In the genomic region with DNA sequence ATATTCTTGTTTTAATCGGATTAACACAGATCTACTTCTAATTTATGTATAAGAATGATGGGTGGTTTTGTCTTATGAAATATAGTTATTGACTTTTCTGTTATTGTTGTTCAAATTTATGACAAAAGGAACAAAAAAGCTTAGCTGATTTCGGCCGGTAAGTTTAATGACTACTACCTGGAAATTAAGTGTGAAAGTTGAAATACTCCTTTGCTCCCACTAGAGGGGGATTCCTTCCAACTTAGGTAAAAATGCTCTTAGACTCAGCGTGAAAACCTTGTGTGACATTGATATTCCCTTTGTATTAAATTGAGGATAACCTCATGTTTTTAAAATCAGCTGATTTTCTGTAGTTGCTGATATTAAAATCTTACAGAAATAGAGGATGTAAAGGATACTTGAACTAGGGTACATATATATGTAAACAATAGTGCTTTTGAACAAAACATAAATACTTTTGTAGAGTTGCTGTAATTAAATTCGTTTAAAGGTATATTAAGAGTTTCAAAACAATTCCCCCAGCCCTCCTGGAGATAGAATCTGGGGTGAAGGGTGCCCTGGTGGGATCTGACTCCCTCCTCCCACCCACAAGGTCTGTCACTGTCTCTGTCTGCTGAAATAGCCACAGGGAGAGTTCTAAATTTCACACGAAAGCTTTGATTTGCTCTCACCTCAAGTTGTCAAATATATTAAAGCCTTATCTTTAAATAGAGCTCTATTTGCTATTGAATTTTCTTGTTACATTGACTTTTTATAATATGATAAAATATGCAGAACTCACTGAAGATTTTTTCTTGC, we compare ENCODE assay signal across 8 cellular contexts.
DNase-seq lines count a peak whose midpoint lies in the region; ATAC-seq, FAIRE-seq and TF ChIP-seq lines count a peak whose summit lies in the region.

No MANE protein-coding gene starts in this region.

- in situ Hi-C loops in GM23248 (cut with MboI) = loop anchor here (10.0 kb wide), 1 partner anchor 250 kb away; no protein-coding TSS in a partner anchor

- H3K9ac ChIP-seq in GM23248 (peak overlapping the region; percentile 83), kidney (ENCODE audit: low read length in 2 of 2) (peak overlapping the region in 1 of 2 donors; percentile 41)

- no peaks in the 10 kb centered on the region for H3K9me2 ChIP-seq in GM23248 (ENCODE audit: insufficient read depth)

- intact Hi-C loops in kidney (cut with DNase I) = no loop called here

- H3K4me3 ChIP-seq in GM23248 = peak overlapping the region; percentile 81
- no peak overlapping the region for H3K4me3 ChIP-seq in kidney (ENCODE audit: low read length in 2 of 2)
- H3K4me3 ChIP-seq in thoracic aorta = no peak overlapping the region

- peak; percentile 93 for FAIRE-seq in kidney (lab: Jason Lieb, UNC)

- WGBS in GM23248 (ENCODE audit: low coverage in 1 of 2, low lambda C conversion rate in 2 of 2, missing lambda C conversion rate in 2 of 2), 2 experiments = 34 to 39% methylated on average over 6 of the region's 6 CpGs

- H3K9me3 ChIP-seq in GM23248 (ENCODE audit: low read depth) (no peaks in the 10 kb centered on the region), kidney (ENCODE audit: control insufficient read depth in 1 of 2, low read length in 2 of 2) (no peaks in the 10 kb centered on the region), thoracic aorta (no peaks in the 10 kb centered on the region)

- H3K36me3 ChIP-seq in GM23248 (ENCODE audit: low read depth) (no peaks in the 10 kb centered on the region), kidney (ENCODE audit: control insufficient read depth in 1 of 2, insufficient read depth in 2 of 2, low read length in 2 of 2) (no peaks in the 10 kb centered on the region), thoracic aorta (no peaks in the 10 kb centered on the region)

- no peaks in the 10 kb centered on the region for H4K20me1 ChIP-seq in GM23248 (ENCODE audit: insufficient read depth)

- H3K79me2 ChIP-seq in GM23248 (ENCODE audit: insufficient read depth) = peaks cover 93% of the 10 kb centered on the region

- H3K4me2 ChIP-seq in GM23248 (ENCODE audit: unreplicated experiment) = peak overlapping the region; percentile 96

- TF ChIP-seq CTCF in C4-2B (conservative IDR thresholded peaks at IDR 0.05) = peak; percentile 73
- TF ChIP-seq CTCF in kidney (IDR thresholded peaks at IDR 0.05; ENCODE audit: borderline replicate concordance, extremely low read depth, insufficient read depth) = peak; percentile 58
- peak; percentile 62 for TF ChIP-seq CTCF in thoracic aorta (IDR thresholded peaks at IDR 0.05)

- peaks cover 41% of the 10 kb centered on the region for H3K4me1 ChIP-seq in GM23248 (ENCODE audit: insufficient read depth)
- H3K4me1 ChIP-seq in kidney (ENCODE audit: control insufficient read depth in 1 of 2, insufficient read depth in 1 of 2, low read depth in 1 of 2, low read length in 2 of 2) = peaks cover 16 to 32% of the 10 kb centered on the region in 2 donors
- H3K4me1 ChIP-seq in thoracic aorta (ENCODE audit: control insufficient read depth in 1 of 2, low read depth in 2 of 2) = peaks cover 29 to 47% of the 10 kb centered on the region in 2 donors

- H3K27ac ChIP-seq in C4-2B (no peak overlapping the region), GM23248 (peak overlapping the region; percentile 63), angular gyrus (ENCODE audit: low read depth, low read length) (peak overlapping the region; percentile 31), kidney (ENCODE audit: low read depth in 2 of 2, low read length in 2 of 2) (peak overlapping the region in 1 of 2 donors; percentile 41), thoracic aorta (no peak overlapping the region)

- DNase-seq in GM23248 (peak; percentile 81), NCI-H524 (lab: John Stamatoyannopoulos, UW) (peak; percentile 41 to 68), kidney (no peak), thoracic aorta (ENCODE audit: low spot score) (no peak)

- H3F3A ChIP-seq in GM23248 (ENCODE audit: insufficient read depth) = 0 out of 2 replicates have a peak, but pooled peaks cover 6% of the 10 kb centered on the region

- no peak for ATAC-seq in thoracic aorta (ENCODE audit: insufficient number of reproducible peaks, low FRiP score, low read depth)
- no peak for ATAC-seq in GM18517 (IDR thresholded peaks at IDR 0.05; ENCODE audit: unreplicated experiment)
- ATAC-seq in GM19023 (IDR thresholded peaks at IDR 0.05; ENCODE audit: unreplicated experiment) = no peak

- H2AFZ ChIP-seq in GM23248 = 0 out of 2 replicates have a peak overlapping the region, but pooled peaks have one; percentile 33

- H3K27me3 ChIP-seq in GM23248 (replicated peaks; ENCODE audit: insufficient read depth) (no peaks in the 10 kb centered on the region), thoracic aorta (replicated peaks; ENCODE audit: insufficient read depth) (no peaks in the 10 kb centered on the region)

Comparison
In these comparisons a context has a peak if more than half of its experiments do, and no peak if none do; other contexts are left out.
1. H3K27ac ChIP-seq: peak in GM23248 (single experiment) and angular gyrus (single experiment); none in C4-2B (single experiment) and thoracic aorta (0 of 2).
2. DNase-seq: peak in GM23248 (single experiment) and NCI-H524 (2 of 2); none in kidney (single experiment) and thoracic aorta (single experiment).
3. Peak in every context shown above with its lines, with median percentiles within 50 percentile points of each other: CTCF ChIP-seq.